Comparison of ENCODE assay signal across 8 cellular contexts in genomic region chr22:22297790-22298653, GRCh38. TPM values are rescaled to one million over a fixed set of nuclear protein-coding genes. Genes with fewer than 3 reads are reported as not detected.
DNase-seq lines count a peak whose midpoint lies in the region; ATAC-seq and TF ChIP-seq lines count a peak whose summit lies in the region.
"Not testable (repeated sequence)": the region's sequence is repeated elsewhere in the genome, so short reads cannot be mapped to it uniquely, and the experiment has no call there.

No MANE protein-coding gene starts in this region.

- peak overlapping the region; percentile 59 for H3K27ac Mint-ChIP-seq in T-helper 17 cell
- peak overlapping the region; percentile 72 for H3K27ac Mint-ChIP-seq in stimulated activated naive CD8-positive, alpha-beta T cell treated with anti-CD3 and anti-CD28 coated beads, Interleukin-15, Interleukin-2, amounts not matched to agents 100 ng/mL and 50 ng/mL, for 24 hours

- H3K4me3 Mint-ChIP-seq in T-helper 17 cell, result peak overlapping the region; percentile 91
- H3K4me3 Mint-ChIP-seq in stimulated activated naive CD8-positive, alpha-beta T cell treated with anti-CD3 and anti-CD28 coated beads, Interleukin-15, Interleukin-2, amounts not matched to agents 100 ng/mL and 50 ng/mL, for 24 hours, result peak overlapping the region; percentile 86

- H3K27me3 Mint-ChIP-seq in T-helper 17 cell; stimulated activated naive CD8-positive, alpha-beta T cell treated with anti-CD3 and anti-CD28 coated beads, Interleukin-15, Interleukin-2, amounts not matched to agents 100 ng/mL and 50 ng/mL, for 24 hours: not testable (repeated sequence)

- peak overlapping the region; percentile 50 for H3K27ac ChIP-seq in DOHH2 (ENCODE audit: low read depth, low read length)
- peak overlapping the region; percentile 56; the same call in 1 of the 2 replicates for H3K27ac ChIP-seq in HEK293 (ENCODE audit: extremely low read depth, low read depth, low read length)

- DNase-seq in NCI-H1092 treated with DMSO at 0.1 percent for 48 hours (lab: John Stamatoyannopoulos, UW), result peak; percentile 70
- peak; percentile 70 to 83 (median 80) for DNase-seq in T-helper 17 cell
- peak; percentile 35 for DNase-seq in activated naive CD8-positive, alpha-beta T cell treated with anti-CD3 and anti-CD28 coated beads, Interleukin-2, amount 50 U/mL, for 16 hours (ENCODE audit: low read depth, low spot score)
- DNase-seq in Right ventricle myocardium superior, result peak; percentile 85
- DNase-seq in nucleus accumbens (lab: John Stamatoyannopoulos, UW), result peak in 45 of 56 donors; percentile 9 to 81 (median 43)

- peak overlapping the region; percentile 86 for H3K4me3 ChIP-seq in DOHH2 (ENCODE audit: low read length)
- H3K4me3 ChIP-seq in HEK293 (ENCODE audit: low read depth, low read length), result peak overlapping the region; percentile 81

- intact Hi-C loops in Right ventricle myocardium superior (cut with DNase I), result not testable (repeated sequence)

- H3K36me3 Mint-ChIP-seq in T-helper 17 cell (ENCODE audit: low read depth), result not testable (repeated sequence)
- peaks cover 15% of the 10 kb centered on the region for H3K36me3 Mint-ChIP-seq in stimulated activated naive CD8-positive, alpha-beta T cell treated with anti-CD3 and anti-CD28 coated beads, Interleukin-15, Interleukin-2, amounts not matched to agents 100 ng/mL and 50 ng/mL, for 24 hours (ENCODE audit: low read depth)

- H3K36me3 ChIP-seq in DOHH2 (ENCODE audit: control insufficient read depth, low read length), result not testable (repeated sequence)
- peaks cover 0 to 13% of the 10 kb centered on the region in 2 experiments; a peak in 1 of 3 replicates for H3K36me3 ChIP-seq in HEK293 (ENCODE audit: control insufficient read depth in 2 of 2, insufficient read depth in 1 of 2, low read length in 2 of 2)

- H3K4me1 Mint-ChIP-seq in T-helper 17 cell, result peaks cover 20% of the 10 kb centered on the region
- peaks cover 42% of the 10 kb centered on the region for H3K4me1 Mint-ChIP-seq in stimulated activated naive CD8-positive, alpha-beta T cell treated with anti-CD3 and anti-CD28 coated beads, Interleukin-15, Interleukin-2, amounts not matched to agents 100 ng/mL and 50 ng/mL, for 24 hours (ENCODE audit: low read depth)

- POLR2A ChIA-PET in HEK293 (lab: Yijun Ruan, JAX), result interaction anchor here (0.7 kb wide), 1 partner anchor 103 kb away, joined by 3 read pairs; no protein-coding TSS in a partner anchor

- H3K9me3 ChIP-seq in DOHH2 (ENCODE audit: control insufficient read depth, insufficient read depth, low read length); HEK293 (ENCODE audit: control insufficient read depth, insufficient read depth, low read depth, low read length); T-helper 17 cell (ENCODE audit: control insufficient read depth, low read length, poor library complexity, severe bottlenecking): not testable (repeated sequence)

- not testable (repeated sequence) for H4K20me1 ChIP-seq in DOHH2 (ENCODE audit: control insufficient read depth, insufficient read depth, low read depth, low read length)

- TF ChIP-seq CTCF in DOHH2 (IDR thresholded peaks at IDR 0.05; ENCODE audit: low read depth, low read length, poor library complexity, severe bottlenecking) (peak; percentile 61), HEK293 (tag by site-specific recombination; IDR thresholded peaks at IDR 0.05) (peak; percentile 24; the same call in 1 of the 2 replicates)

- ATAC-seq in T-helper 17 cell (peak; percentile 99), Right ventricle myocardium superior (ENCODE audit: poor library complexity) (peak; percentile 100)

- peaks cover 18% of the 10 kb centered on the region for H3K4me1 ChIP-seq in DOHH2 (ENCODE audit: control insufficient read depth, low read length)
- H3K4me1 ChIP-seq in HEK293 (ENCODE audit: control insufficient read depth, insufficient read depth, low read length), result not testable (repeated sequence)

- peaks cover 78% of the 10 kb centered on the region for H3K79me2 ChIP-seq in DOHH2 (ENCODE audit: control insufficient read depth, low read length)

- H3K9me2 ChIP-seq in DOHH2 (replicated peaks; ENCODE audit: control insufficient read depth, low read length), result not testable (repeated sequence)

- peak overlapping the region; percentile 76 for H3K4me2 ChIP-seq in DOHH2 (ENCODE audit: low read length)

- CTCF ChIA-PET in HEK293 (lab: Yijun Ruan, JAX), result interaction anchor here (0.6 to 1.2 kb wide), 4 partner anchors 43 to 316 kb away, joined by 3 to 6 read pairs (median 4); no protein-coding TSS in a partner anchor

- not testable (repeated sequence) for H3F3A ChIP-seq in DOHH2 (ENCODE audit: control insufficient read depth, insufficient read depth)

- not testable (repeated sequence) for H3K27me3 ChIP-seq in DOHH2 (ENCODE audit: control insufficient read depth, low read length)

- H3K9me3 Mint-ChIP-seq in stimulated activated naive CD8-positive, alpha-beta T cell treated with anti-CD3 and anti-CD28 coated beads, Interleukin-15, Interleukin-2, amounts not matched to agents 100 ng/mL and 50 ng/mL, for 24 hours, result not testable (repeated sequence)

TF ChIP-seq in HEK293, 187 proteins besides CTCF, POLR2A, EP300 and RAD21 (continues in another document):
- TF ChIP-seq ZNF76 (tag by site-specific recombination; IDR thresholded peaks at IDR 0.05; ENCODE audit: borderline replicate concordance, low read depth) (peak; percentile 19; the same call in 1 of the 2 replicates), PATZ1 (tag by site-specific recombination; IDR thresholded peaks at IDR 0.05) (peak; percentile 43; the same call in 1 of the 2 replicates), GLIS2 (tag by site-specific recombination; IDR thresholded peaks at IDR 0.05) (peak; percentile 80), ZBTB26 (tag by site-specific recombination; optimal IDR thresholded peaks at IDR 0.05) (peak; percentile 33), ZBTB8A (tag by site-specific recombination; IDR thresholded peaks at IDR 0.05) (0 out of 2 replicates have a peak, but pooled peaks have one; percentile 26), ZNF335 (tag by site-specific recombination; conservative IDR thresholded peaks at IDR 0.05) (peak; percentile 33), ZBTB11 (tag by site-specific recombination; conservative IDR thresholded peaks at IDR 0.05; ENCODE audit: low read depth) (peak; percentile 73), ZXDB (tag by site-specific recombination; IDR thresholded peaks at IDR 0.05) (peak; percentile 17; the same call in 1 of the 2 replicates)

RNA-seq across cellular contexts. Expression of gene VPREB1, which starts 53.4 kb away (rescaled TPM):
- not detected for total RNA-seq in T-helper 17 cell
- not detected for total RNA-seq in Right ventricle myocardium superior

Comparison
In these comparisons a context has a peak if more than half of its experiments do, and no peak if none do; other contexts are left out.
1. Peak in every context shown above with its lines: DNase-seq, ATAC-seq, H3K4me3 ChIP-seq and H3K27ac ChIP-seq.
2. DNase-seq: peak in every context shown above with its lines; median percentile 85 in Right ventricle myocardium superior; 80 in T-helper 17 cell; 70 in NCI-H1092 treated with DMSO at 0.1 percent for 48 hours; 43 in nucleus accumbens; 35 in activated naive CD8-positive, alpha-beta T cell treated with anti-CD3 and anti-CD28 coated beads, Interleukin-2, amount 50 U/mL, for 16 hours.